22 cellular contexts compared by ENCODE assay signal in the genomic region with DNA sequence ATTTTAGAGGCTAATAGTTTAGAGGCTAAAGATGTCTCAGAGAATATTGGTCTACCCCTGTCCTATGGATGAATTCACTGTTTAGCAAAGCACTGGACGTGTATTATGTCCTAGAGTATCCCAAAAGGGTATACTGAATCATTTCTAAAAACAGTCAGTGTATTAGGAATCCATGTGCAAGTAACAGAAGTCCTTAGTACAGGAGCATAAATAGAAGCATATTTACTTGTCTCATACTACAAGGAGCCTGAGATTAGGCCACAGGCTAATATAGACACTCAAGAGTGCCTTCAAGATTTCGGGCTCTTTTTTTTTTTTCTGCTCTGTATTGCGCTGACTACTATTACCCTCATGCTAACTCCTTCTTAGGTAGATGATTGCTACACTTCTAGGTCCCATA.
"Had no signal": no experiment of that assay in that cellular context is flagged by ENCODE, and none has a peak within 500 bp of the region (broad histone marks: within the 10 kb centered on the region; RNA-seq: fewer than 3 reads in every experiment).

No MANE protein-coding gene starts in this region.

- H3K36me3 ChIP-seq: neural progenitor cell, pancreas, prostate gland, stomach, thoracic aorta, thyroid gland, upper lobe of right lung, uterus had no signal

- H3K4me2 ChIP-seq: neural progenitor cell had no signal

- H3K4me3 ChIP-seq: neural progenitor cell, pancreas, prostate gland, stomach, thoracic aorta, thyroid gland, tibial nerve, upper lobe of right lung, uterus had no signal

- H3K4me1 ChIP-seq: neural progenitor cell, pancreas, prostate gland, stomach, upper lobe of right lung had no signal

- H3K9me3 ChIP-seq: pancreas, prostate gland, stomach, thoracic aorta, thyroid gland, upper lobe of right lung, uterus had no signal

- H3K27me3 ChIP-seq: pancreas, stomach, thyroid gland, tibial nerve, upper lobe of right lung, uterus had no signal

- ATAC-seq: naive thymus-derived CD4-positive, alpha-beta T cell; natural killer cell; pancreas; right cardiac atrium; sciatic nerve; stimulated activated effector memory CD8-positive, alpha-beta T cell treated with anti-CD3 and anti-CD28 coated beads, Interleukin-12 subunit alpha, Interleukin-12 subunit beta, amount 100 ng/mL, for 72 hours; stimulated activated naive B cell treated with anti-CD40 and anti-IgM and Interleukin-4, amounts not matched to agents 10 μg/mL and 1 μg/mL and 100 μg/mL, for 72 hours; upper lobe of right lung had no signal

- DNase-seq: naive thymus-derived CD4-positive, alpha-beta T cell; natural killer cell; occipital lobe; pancreas; right cardiac atrium; small intestine; stimulated activated CD4-positive, alpha-beta T cell treated with anti-CD3 and anti-CD28 coated beads, Interleukin-15, amount 100 ng/mL, for 24 hours; stimulated activated CD4-positive, alpha-beta T cell treated with anti-CD3 and anti-CD28 coated beads, Interleukin-2, amount 100 ng/mL, for 24 hours; stimulated activated CD4-positive, alpha-beta T cell treated with anti-CD3 and anti-CD28 coated beads, Interleukin-2, amount 100 ng/mL, for 48 hours; stimulated activated CD4-positive, alpha-beta T cell treated with anti-CD3 and anti-CD28 coated beads, Interleukin-4, amount 100 ng/mL, for 24 hours; stimulated activated naive B cell treated with anti-CD40 and anti-IgM and Interleukin-4, amounts not matched to agents 10 μg/mL and 1 μg/mL and 100 μg/mL, for 72 hours; stimulated activated naive CD4-positive, alpha-beta T cell treated with Interleukin-2 at 50 U/mL for 16 hours; stomach; thyroid gland; upper lobe of right lung; uterus had no signal

- H3K27ac ChIP-seq: neural progenitor cell, pancreas, prostate gland, stomach, thoracic aorta, thyroid gland, tibial nerve, upper lobe of right lung, uterus had no signal

- H2AFZ ChIP-seq: neural progenitor cell had no signal
